In genomic region chr5:138025285-138025684, GRCh38 we compare ENCODE assay signal across 21 cellular contexts. TPM values are rescaled to one million over a fixed set of nuclear protein-coding genes. Genes with fewer than 3 reads are reported as not detected.
DNase-seq lines count a peak whose midpoint lies in the region; ATAC-seq, FAIRE-seq and TF ChIP-seq lines count a peak whose summit lies in the region.
"Had no signal": no experiment of that assay in that cellular context is flagged by ENCODE, and none has a peak within 500 bp of the region (broad histone marks: within the 10 kb centered on the region; RNA-seq: fewer than 3 reads in every experiment).

No MANE protein-coding gene starts in this region.

- no peaks in the 10 kb centered on the region for H3K27me3 Mint-ChIP-seq in activated naive CD8-positive, alpha-beta T cell
- H3K27me3 Mint-ChIP-seq in activated naive CD8-positive, alpha-beta T cell treated with anti-CD3 and anti-CD28 coated beads for 36 hours = no peaks in the 10 kb centered on the region

- H3K4me3 Mint-ChIP-seq in activated naive CD8-positive, alpha-beta T cell = peak overlapping the region; percentile 41
- no peak overlapping the region for H3K4me3 Mint-ChIP-seq in activated naive CD8-positive, alpha-beta T cell treated with anti-CD3 and anti-CD28 coated beads for 36 hours
- no peak overlapping the region for H3K4me3 Mint-ChIP-seq in stimulated activated effector memory CD8-positive, alpha-beta T cell treated with anti-CD3 and anti-CD28 coated beads, Interleukin-12 subunit alpha, Interleukin-12 subunit beta, amount 100 ng/mL, for 72 hours

- BruUV-seq in K562 (replicated peaks; lab: Mats Ljungman, UMichigan) = no TSS peak

- TF ChIP-seq EP300 in K562 (IDR thresholded peaks at IDR 0.05; ENCODE audit: low read length) = no peak

- peaks cover 4 to 9% of the 10 kb centered on the region in 2 experiments; a peak in 4 of 5 replicates for H3K4me1 ChIP-seq in K562 (replicated peaks in 1 of 2; ENCODE audit: control insufficient read depth in 2 of 2, insufficient read depth in 2 of 2, low read length in 2 of 2)

- peak overlapping the region; percentile 17 for H3K27ac Mint-ChIP-seq in activated naive CD8-positive, alpha-beta T cell
- H3K27ac Mint-ChIP-seq in activated naive CD8-positive, alpha-beta T cell treated with anti-CD3 and anti-CD28 coated beads for 36 hours = no peak overlapping the region
- peak overlapping the region; percentile 63 for H3K27ac Mint-ChIP-seq in stimulated activated effector memory CD8-positive, alpha-beta T cell treated with anti-CD3 and anti-CD28 coated beads, Interleukin-12 subunit alpha, Interleukin-12 subunit beta, amount 100 ng/mL, for 72 hours

- in situ Hi-C loops in K562 (cut with MboI) = no loop called here

- H3K36me3 Mint-ChIP-seq in activated naive CD8-positive, alpha-beta T cell = peaks cover 4% of the 10 kb centered on the region
- H3K36me3 Mint-ChIP-seq in activated naive CD8-positive, alpha-beta T cell treated with anti-CD3 and anti-CD28 coated beads for 36 hours = peaks cover 28% of the 10 kb centered on the region
- H3K36me3 Mint-ChIP-seq in stimulated activated effector memory CD8-positive, alpha-beta T cell treated with anti-CD3 and anti-CD28 coated beads, Interleukin-12 subunit alpha, Interleukin-12 subunit beta, amount 100 ng/mL, for 72 hours = peaks cover 14% of the 10 kb centered on the region

- no peaks in the 10 kb centered on the region for H3K27me3 ChIP-seq in SU-DHL-6 (ENCODE audit: low read length)
- no peaks in the 10 kb centered on the region for H3K27me3 ChIP-seq in K562 (ENCODE audit: control insufficient read depth in 2 of 2, insufficient read depth in 2 of 2, low read length in 2 of 2)
- H3K27me3 ChIP-seq: BLaER1 had no signal

- no peak for FAIRE-seq in K562 (lab: Jason Lieb, UNC)
- FAIRE-seq: D721Med, G401.6, GM12892 had no signal

- H2AFZ ChIP-seq in SU-DHL-6 (ENCODE audit: low read depth, low read length, severe bottlenecking) = no peak overlapping the region
- H2AFZ ChIP-seq in K562 (ENCODE audit: low read depth, low read length) = no peak overlapping the region

- no peak for DNase-seq in activated naive CD8-positive, alpha-beta T cell treated with anti-CD3 and anti-CD28 coated beads for 36 hours
- DNase-seq in K562 (ENCODE audit: extremely low read depth in 1 of 4, low spot score in 3 of 4) = no peak
- no peak for DNase-seq in stimulated activated effector memory CD8-positive, alpha-beta T cell treated with anti-CD3 and anti-CD28 coated beads, Interleukin-12 subunit alpha, Interleukin-12 subunit beta, amount 100 ng/mL, for 72 hours (ENCODE audit: low spot score in 2 of 2)
- no peak for DNase-seq in cerebellar cortex (ENCODE audit: low spot score)
- no peak for DNase-seq in activated naive CD4-positive, alpha-beta T cell treated with anti-CD3 and anti-CD28 coated beads, Interleukin-2, amount 50 U/mL, for 16 hours
- DNase-seq: COR-L47, DMS153, DMS79 treated with DMSO at 0.1 percent for 48 hours, EL, HCEC 1CT had no signal

- no CpG with 5 or more reads among the region's 1 CpG for WGBS in K562 (ENCODE audit: insufficient coverage, low coverage, missing lambda C conversion rate)

- peaks cover 100% of the 10 kb centered on the region for H3K79me2 ChIP-seq in SU-DHL-6 (ENCODE audit: insufficient read depth, low read length)
- H3K79me2 ChIP-seq in K562 (ENCODE audit: control insufficient read depth, insufficient read depth, low read length) = peaks cover 97% of the 10 kb centered on the region

- H3K9ac ChIP-seq in SU-DHL-6 (ENCODE audit: low read length) (no peak overlapping the region), K562 (ENCODE audit: insufficient read depth in 1 of 2, low read depth in 2 of 2, low read length in 2 of 2) (no peak overlapping the region)
- H3K9ac ChIP-seq: BLaER1 had no signal

- H3K9me1 ChIP-seq in K562 (ENCODE audit: control insufficient read depth, insufficient read depth, low read length) = no peaks in the 10 kb centered on the region

- CTCF ChIA-PET in K562 (lab: Yijun Ruan, JAX; ENCODE audit: low intra/inter-chr PET ratio) = no interaction called here

- intact Hi-C loops in K562 (cut with micrococcal nuclease) = no loop called here

- H3K36me3 ChIP-seq in SU-DHL-6 (ENCODE audit: low read length) = peaks cover 4% of the 10 kb centered on the region; the same call in 1 of the 2 replicates
- peaks cover 23% of the 10 kb centered on the region; the same call in 2 of the 3 replicates for H3K36me3 ChIP-seq in K562 (ENCODE audit: control insufficient read depth, insufficient read depth, low read length)

- no peaks in the 10 kb centered on the region for H3K9me2 ChIP-seq in SU-DHL-6 (replicated peaks; ENCODE audit: insufficient read depth, low read length)

- TF ChIP-seq CTCF in SU-DHL-6 (IDR thresholded peaks at IDR 0.05; ENCODE audit: insufficient read depth, low read length, poor library complexity, severe bottlenecking) (no peak), K562 (IDR thresholded peaks at IDR 0.05 in 2 of 3, conservative IDR thresholded peaks at IDR 0.05 in 1 of 3; ENCODE audit: insufficient read depth in 2 of 3, low read depth in 1 of 3, low read length in 3 of 3) (no peak)

- peaks cover 24% of the 10 kb centered on the region for H3F3A ChIP-seq in SU-DHL-6 (ENCODE audit: insufficient read depth)

- H3K27ac ChIP-seq in SU-DHL-6 (ENCODE audit: low read depth, low read length) (no peak overlapping the region), K562 (ENCODE audit: extremely low read depth, low read depth, low read length) (no peak overlapping the region)
- H3K27ac ChIP-seq: 22Rv1, BLaER1, HL-60 had no signal

- H4K20me1 ChIP-seq in SU-DHL-6 (ENCODE audit: low read depth, low read length) = peaks cover 25% of the 10 kb centered on the region
- peaks cover 5% of the 10 kb centered on the region; the same call in 1 of the 2 replicates for H4K20me1 ChIP-seq in K562 (replicated peaks; ENCODE audit: control insufficient read depth, insufficient read depth, low read length)

- ATAC-seq in K562 (no peak), GM19023 (IDR thresholded peaks at IDR 0.05; ENCODE audit: unreplicated experiment) (no peak)
- no peak for ATAC-seq in stimulated activated effector memory CD8-positive, alpha-beta T cell treated with anti-CD3 and anti-CD28 coated beads, Interleukin-12 subunit alpha, Interleukin-12 subunit beta, amount 100 ng/mL, for 72 hours

- no peak for TF ChIP-seq RAD21 in K562 (CRISPR knock-in tag; conservative IDR thresholded peaks at IDR 0.05 in 1 of 2, IDR thresholded peaks at IDR 0.05 in 1 of 2)

- H3K9me3 Mint-ChIP-seq in activated naive CD8-positive, alpha-beta T cell (ENCODE audit: low read depth) = no peaks in the 10 kb centered on the region
- H3K9me3 Mint-ChIP-seq in activated naive CD8-positive, alpha-beta T cell treated with anti-CD3 and anti-CD28 coated beads for 36 hours = no peaks in the 10 kb centered on the region
- no peaks in the 10 kb centered on the region for H3K9me3 Mint-ChIP-seq in stimulated activated effector memory CD8-positive, alpha-beta T cell treated with anti-CD3 and anti-CD28 coated beads, Interleukin-12 subunit alpha, Interleukin-12 subunit beta, amount 100 ng/mL, for 72 hours

- POLR2A ChIA-PET in K562 (lab: Yijun Ruan, JAX) = interaction anchor here (1.0 to 1.2 kb wide), 2 partner anchors 24 to 28 kb away, joined by 3 to 5 read pairs; no protein-coding TSS in a partner anchor

- H3K4me3 ChIP-seq in SU-DHL-6 (ENCODE audit: insufficient read depth, low read length, poor library complexity, severe bottlenecking) = no peak overlapping the region
- no peak overlapping the region for H3K4me3 ChIP-seq in K562
- H3K4me3 ChIP-seq: BLaER1 had no signal

- H3K9me3 ChIP-seq in SU-DHL-6 (ENCODE audit: insufficient read depth, low read length) = no peaks in the 10 kb centered on the region
- no peaks in the 10 kb centered on the region for H3K9me3 ChIP-seq in K562 (replicated peaks; ENCODE audit: control insufficient read depth, insufficient read depth, low read depth, low read length)

- TF ChIP-seq POLR2A in K562 (conservative IDR thresholded peaks at IDR 0.05) = no peak

- H3K4me2 ChIP-seq in SU-DHL-6 (ENCODE audit: low read depth, low read length, poor library complexity, severe bottlenecking) = peak overlapping the region; percentile 14
- no peak overlapping the region for H3K4me2 ChIP-seq in K562 (ENCODE audit: insufficient read depth, low read length)
- H3K4me2 ChIP-seq: BLaER1 had no signal

- peaks cover 87% of the 10 kb centered on the region for H3K4me1 Mint-ChIP-seq in activated naive CD8-positive, alpha-beta T cell (ENCODE audit: low read depth)
- peaks cover 66% of the 10 kb centered on the region for H3K4me1 Mint-ChIP-seq in activated naive CD8-positive, alpha-beta T cell treated with anti-CD3 and anti-CD28 coated beads for 36 hours
- peaks cover 69% of the 10 kb centered on the region for H3K4me1 Mint-ChIP-seq in stimulated activated effector memory CD8-positive, alpha-beta T cell treated with anti-CD3 and anti-CD28 coated beads, Interleukin-12 subunit alpha, Interleukin-12 subunit beta, amount 100 ng/mL, for 72 hours

RNA-seq across cellular contexts. Expression of gene FAM13B, which starts 7.6 kb away (rescaled TPM):
- total RNA-seq in activated naive CD8-positive, alpha-beta T cell treated with anti-CD3 and anti-CD28 coated beads for 36 hours = 10 to 100 TPM; 17.8 to 18.2 TPM
- 60.8 and 144 TPM in 2 replicates for total RNA-seq in K562 (2011; cell fraction: chromatin; rRNA removed; ENCODE audit: low replicate concordance)
- 25.8 and 30.5 TPM in 2 replicates for total RNA-seq in K562 (2011; cell fraction: nucleolus; rRNA removed)
- 59.5 and 73.2 TPM in 2 replicates for total RNA-seq in K562 (2011; cell fraction: nucleoplasm; rRNA removed)
- total RNA-seq in K562 (2014; rRNA removed) (7.0 and 12.4 TPM in 2 replicates), K562 (2014; rRNA removed; fragmentation: Illumina TruSeq; extraction: Trizol) (18.0 and 23.0 TPM in 2 replicates), K562 (2015; rRNA removed; fragmentation: Illumina TruSeq; extraction: Trizol) (20.8 and 21.6 TPM in 2 replicates), K562 (2021) (14.9 and 15.1 TPM in 2 replicates)
- polyA plus RNA-seq in K562 (2011; rRNA removed) (14.1 and 14.8 TPM in 2 replicates), K562 (2014; fragmentation: Illumina TruSeq; extraction: Trizol) (13.5 and 14.9 TPM in 2 replicates), K562 (2014; fragmentation: Nextera tagmentation; extraction: Ambion mirVana) (1 to 10 TPM; 2.3 to 6.1 TPM), K562 (2014; rRNA removed) (10.1 TPM in 2 replicates)
- 3.2 and 6.6 TPM in 2 replicates for polyA plus RNA-seq in K562 (2011; cell fraction: cytosol; rRNA removed)
- polyA plus RNA-seq in K562 (2011; cell fraction: nucleus; rRNA removed) = 22.0 and 28.3 TPM in 2 replicates
- 9.9 and 11.8 TPM in 2 replicates for polyA plus RNA-seq in K562 (2012)
- 24.7 and 30.3 TPM in 2 replicates for polyA minus RNA-seq in K562 (2011; rRNA and poly(A)+ RNA removed)
- polyA minus RNA-seq in K562 (2011; cell fraction: cytosol; rRNA and poly(A)+ RNA removed) = 7.3 and 8.3 TPM in 2 replicates
- polyA minus RNA-seq in K562 (2011; cell fraction: nucleus; rRNA and poly(A)+ RNA removed) = 21.7 and 34.0 TPM in 2 replicates

RNA-seq across cellular contexts. Expression of gene WNT8A, which starts 58.5 kb away (rescaled TPM):
- not detected for total RNA-seq in activated naive CD8-positive, alpha-beta T cell treated with anti-CD3 and anti-CD28 coated beads for 36 hours
- not detected in 2 replicates for total RNA-seq in K562 (2011; cell fraction: chromatin; rRNA removed; ENCODE audit: low replicate concordance)
- total RNA-seq in K562 (2011; cell fraction: nucleolus; rRNA removed) = not detected in 2 replicates
- total RNA-seq in K562 (2011; cell fraction: nucleoplasm; rRNA removed) = not detected in 2 replicates
- total RNA-seq in K562 (2014; rRNA removed) (not detected in 2 replicates), K562 (2014; rRNA removed; fragmentation: Illumina TruSeq; extraction: Trizol) (not detected in 2 replicates), K562 (2015; rRNA removed; fragmentation: Illumina TruSeq; extraction: Trizol) (not detected in 2 replicates), K562 (2021) (not detected in 2 replicates)
- polyA plus RNA-seq in K562 (2011; rRNA removed) (not detected in 2 replicates), K562 (2014; fragmentation: Illumina TruSeq; extraction: Trizol) (not detected in 2 replicates), K562 (2014; fragmentation: Nextera tagmentation; extraction: Ambion mirVana) (not detected), K562 (2014; rRNA removed) (not detected in 2 replicates)
- not detected in 2 replicates for polyA plus RNA-seq in K562 (2011; cell fraction: cytosol; rRNA removed)
- not detected in 2 replicates for polyA plus RNA-seq in K562 (2011; cell fraction: nucleus; rRNA removed)
- polyA plus RNA-seq in K562 (2012) = not detected in 2 replicates
- not detected in 2 replicates for polyA minus RNA-seq in K562 (2011; rRNA and poly(A)+ RNA removed)
- not detected in 2 replicates for polyA minus RNA-seq in K562 (2011; cell fraction: cytosol; rRNA and poly(A)+ RNA removed)
- polyA minus RNA-seq in K562 (2011; cell fraction: nucleus; rRNA and poly(A)+ RNA removed) = not detected in 2 replicates
- total RNA-seq: A673, H4 had no signal
